ENCODE assay signal across 10 cellular contexts in genomic region chr15:70308011-70308761, GRCh38.
DNase-seq lines count a peak whose midpoint lies in the region; ATAC-seq and TF ChIP-seq lines count a peak whose summit lies in the region.
"Had no signal": no experiment of that assay in that cellular context is flagged by ENCODE, and none has a peak within 500 bp of the region (broad histone marks: within the 10 kb centered on the region; RNA-seq: fewer than 3 reads in every experiment).

No MANE protein-coding gene starts in this region.

- no peaks in the 10 kb centered on the region for H3K36me3 ChIP-seq in BE2C
- H3K36me3 ChIP-seq: thyroid gland had no signal

- H3K27me3 ChIP-seq in BE2C, result no peaks in the 10 kb centered on the region
- H3K27me3 ChIP-seq: thyroid gland had no signal

- CTCF ChIA-PET in activated naive CD4-positive, alpha-beta T cell treated with anti-CD3 and anti-CD28 coated beads for 36 hours (lab: Charles Lee), result no interaction called here

- no peaks in the 10 kb centered on the region for H3K36me3 Mint-ChIP-seq in activated naive CD4-positive, alpha-beta T cell treated with anti-CD3 and anti-CD28 coated beads for 36 hours (ENCODE audit: low read depth)

- intact Hi-C loops in activated naive CD4-positive, alpha-beta T cell treated with anti-CD3 and anti-CD28 coated beads for 36 hours (cut with micrococcal nuclease), result loop anchor here (10.0 kb wide), 1 partner anchor 117 kb away; no protein-coding TSS in a partner anchor

- no peak overlapping the region for H3K4me3 ChIP-seq in BE2C (ENCODE audit: low read depth, low read length)
- H3K4me3 ChIP-seq: thyroid gland had no signal

- H3K4me3 Mint-ChIP-seq in activated naive CD4-positive, alpha-beta T cell treated with anti-CD3 and anti-CD28 coated beads for 36 hours, result no peak overlapping the region

- H3K27me3 Mint-ChIP-seq in activated naive CD4-positive, alpha-beta T cell treated with anti-CD3 and anti-CD28 coated beads for 36 hours (ENCODE audit: low read depth), result peaks cover 4% of the 10 kb centered on the region

- TF ChIP-seq CTCF in BE2C (IDR thresholded peaks at IDR 0.05; ENCODE audit: low read depth, low read length), result no peak

- peaks cover 9% of the 10 kb centered on the region for H3K4me1 Mint-ChIP-seq in activated naive CD4-positive, alpha-beta T cell treated with anti-CD3 and anti-CD28 coated beads for 36 hours (ENCODE audit: low read depth)

- ATAC-seq in HG03565 (IDR thresholded peaks at IDR 0.05; ENCODE audit: unreplicated experiment), result peak; percentile 70

- peak; percentile 13 for DNase-seq in stimulated activated CD4-positive, alpha-beta T cell treated with anti-CD3 and anti-CD28 coated beads, Interleukin-4, amount 100 ng/mL, for 24 hours
- DNase-seq in stimulated activated CD4-positive, alpha-beta T cell treated with anti-CD3 and anti-CD28 coated beads, Interleukin-4, amount 100 ng/mL, for 1 hour, result no peak
- peak; percentile 62 for DNase-seq in activated naive CD4-positive, alpha-beta T cell treated with anti-CD3 and anti-CD28 coated beads for 36 hours
- DNase-seq in NCI-H526 (lab: John Stamatoyannopoulos, UW) (no peak), BE2C (no peak), HUDEP-2 (lab: John Stamatoyannopoulos, UW; ENCODE audit: unreplicated experiment in 76 of 76) (no peak), NCI-H526 treated with DMSO at 0.1 percent for 48 hours (lab: John Stamatoyannopoulos, UW) (no peak)
- DNase-seq: occipital lobe, thyroid gland had no signal

- no peak overlapping the region for H3K27ac Mint-ChIP-seq in activated naive CD4-positive, alpha-beta T cell treated with anti-CD3 and anti-CD28 coated beads for 36 hours

- no peaks in the 10 kb centered on the region for H3K9me3 ChIP-seq in BE2C
- H3K9me3 ChIP-seq: thyroid gland had no signal

- H3K9me3 Mint-ChIP-seq in activated naive CD4-positive, alpha-beta T cell treated with anti-CD3 and anti-CD28 coated beads for 36 hours, result no peaks in the 10 kb centered on the region

- H3K4me1 ChIP-seq in BE2C, result peaks cover 13% of the 10 kb centered on the region
- H3K4me1 ChIP-seq: thyroid gland had no signal

Comparison
In these comparisons a context has a peak if more than half of its experiments do, and no peak if none do; other contexts are left out.
1. DNase-seq: peak in stimulated activated CD4-positive, alpha-beta T cell treated with anti-CD3 and anti-CD28 coated beads, Interleukin-4, amount 100 ng/mL, for 24 hours (single experiment) and activated naive CD4-positive, alpha-beta T cell treated with anti-CD3 and anti-CD28 coated beads for 36 hours (single experiment); none in stimulated activated CD4-positive, alpha-beta T cell treated with anti-CD3 and anti-CD28 coated beads, Interleukin-4, amount 100 ng/mL, for 1 hour (single experiment), NCI-H526 (0 of 2), BE2C (single experiment), HUDEP-2 (0 of 76) and NCI-H526 treated with DMSO at 0.1 percent for 48 hours (single experiment).